ENCODE assay signal across 11 cellular contexts in the genomic region with DNA sequence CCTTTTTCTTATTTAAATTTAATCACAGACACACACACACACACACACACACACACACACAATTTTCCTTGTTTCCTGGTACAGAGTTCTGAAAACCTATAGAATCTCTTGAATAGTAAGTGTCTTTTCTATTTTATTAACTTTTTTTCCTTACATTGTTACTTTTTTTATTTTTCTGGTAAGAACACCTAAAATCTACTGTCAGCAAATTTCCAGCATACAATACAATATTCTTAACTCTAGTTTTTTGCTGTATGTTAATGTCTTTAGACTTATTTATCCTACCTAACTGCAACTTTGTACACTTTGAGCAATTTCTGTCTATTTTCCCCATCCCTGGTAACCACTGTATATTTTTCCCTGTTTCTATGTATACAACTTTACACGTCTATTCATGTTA.
"Had no signal": no experiment of that assay in that cellular context is flagged by ENCODE, and none has a peak within 500 bp of the region (broad histone marks: within the 10 kb centered on the region; RNA-seq: fewer than 3 reads in every experiment).

No MANE protein-coding gene starts in this region.

- H3K36me3 ChIP-seq: HAP-1 had no signal

- FAIRE-seq: H1, H54 had no signal

- H3K4me1 ChIP-seq: HAP-1 had no signal

- H3K9me3 ChIP-seq: HAP-1 had no signal

- H2AFZ ChIP-seq: GM23248, GM23338 had no signal

- H3K4me2 ChIP-seq: GM23338 had no signal

- ATAC-seq: GM23338, HCT116 had no signal

- H3K27ac ChIP-seq: GM23248 had no signal

- H3K4me3 Mint-ChIP-seq: GM23338, H9, HFFc6 had no signal

- DNase-seq: GM23248, GOT3, H7, H9, HCEC 1CT, HFFc6 had no signal

- H3K9ac ChIP-seq: GM23248 had no signal

- H3K4me3 ChIP-seq: GM23248, GM23338, HAP-1 had no signal

- H3K27ac Mint-ChIP-seq: GM23338, H9, HFFc6 had no signal

- H3K9me3 Mint-ChIP-seq: H9, HFFc6 had no signal
